Comparison of ENCODE assay signal across 1 cellular context in genomic region chr1:85297855-85298629, GRCh38.
TF ChIP-seq lines count a peak whose summit lies in the region.

No MANE protein-coding gene starts in this region.

TF ChIP-seq in HEK293, 187 proteins besides CTCF, POLR2A, EP300 and RAD21 (continued from another document and continues in another):
- TF ChIP-seq, protein P1, sequence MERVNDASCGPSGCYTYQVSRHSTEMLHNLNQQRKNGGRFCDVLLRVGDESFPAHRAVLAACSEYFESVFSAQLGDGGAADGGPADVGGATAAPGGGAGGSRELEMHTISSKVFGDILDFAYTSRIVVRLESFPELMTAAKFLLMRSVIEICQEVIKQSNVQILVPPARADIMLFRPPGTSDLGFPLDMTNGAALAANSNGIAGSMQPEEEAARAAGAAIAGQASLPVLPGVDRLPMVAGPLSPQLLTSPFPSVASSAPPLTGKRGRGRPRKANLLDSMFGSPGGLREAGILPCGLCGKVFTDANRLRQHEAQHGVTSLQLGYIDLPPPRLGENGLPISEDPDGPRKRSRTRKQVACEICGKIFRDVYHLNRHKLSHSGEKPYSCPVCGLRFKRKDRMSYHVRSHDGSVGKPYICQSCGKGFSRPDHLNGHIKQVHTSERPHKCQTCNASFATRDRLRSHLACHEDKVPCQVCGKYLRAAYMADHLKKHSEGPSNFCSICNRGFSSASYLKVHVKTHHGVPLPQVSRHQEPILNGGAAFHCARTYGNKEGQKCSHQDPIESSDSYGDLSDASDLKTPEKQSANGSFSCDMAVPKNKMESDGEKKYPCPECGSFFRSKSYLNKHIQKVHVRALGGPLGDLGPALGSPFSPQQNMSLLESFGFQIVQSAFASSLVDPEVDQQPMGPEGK (tag by site-specific recombination; IDR thresholded peaks at IDR 0.05) = peak; percentile 69
- TF ChIP-seq ZBTB10 (tag by site-specific recombination; IDR thresholded peaks at IDR 0.05) = peak; percentile 79; the same call in 1 of the 2 replicates
- 0 out of 2 replicates have a peak, but pooled peaks have one; percentile 80 for TF ChIP-seq ZNF792 (tag by site-specific recombination; IDR thresholded peaks at IDR 0.05)
- peak; percentile 88 for TF ChIP-seq PRDM1 (tag by site-specific recombination; IDR thresholded peaks at IDR 0.05)
- TF ChIP-seq, protein P2, sequence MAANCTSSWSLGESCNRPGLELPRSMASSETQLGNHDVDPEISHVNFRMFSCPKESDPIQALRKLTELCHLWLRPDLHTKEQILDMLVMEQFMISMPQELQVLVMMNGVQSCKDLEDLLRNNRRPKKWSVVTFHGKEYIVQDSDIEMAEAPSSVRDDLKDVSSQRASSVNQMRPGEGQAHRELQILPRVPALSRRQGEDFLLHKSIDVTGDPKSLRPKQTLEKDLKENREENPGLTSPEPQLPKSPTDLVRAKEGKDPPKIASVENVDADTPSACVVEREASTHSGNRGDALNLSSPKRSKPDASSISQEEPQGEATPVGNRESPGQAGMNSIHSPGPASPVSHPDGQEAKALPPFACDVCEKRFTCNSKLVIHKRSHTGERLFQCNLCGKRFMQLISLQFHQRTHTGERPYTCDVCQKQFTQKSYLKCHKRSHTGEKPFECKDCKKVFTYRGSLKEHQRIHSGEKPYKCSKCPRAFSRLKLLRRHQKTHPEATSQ (tag by site-specific recombination; IDR thresholded peaks at IDR 0.05) = no peak
- TF ChIP-seq, protein P3, sequence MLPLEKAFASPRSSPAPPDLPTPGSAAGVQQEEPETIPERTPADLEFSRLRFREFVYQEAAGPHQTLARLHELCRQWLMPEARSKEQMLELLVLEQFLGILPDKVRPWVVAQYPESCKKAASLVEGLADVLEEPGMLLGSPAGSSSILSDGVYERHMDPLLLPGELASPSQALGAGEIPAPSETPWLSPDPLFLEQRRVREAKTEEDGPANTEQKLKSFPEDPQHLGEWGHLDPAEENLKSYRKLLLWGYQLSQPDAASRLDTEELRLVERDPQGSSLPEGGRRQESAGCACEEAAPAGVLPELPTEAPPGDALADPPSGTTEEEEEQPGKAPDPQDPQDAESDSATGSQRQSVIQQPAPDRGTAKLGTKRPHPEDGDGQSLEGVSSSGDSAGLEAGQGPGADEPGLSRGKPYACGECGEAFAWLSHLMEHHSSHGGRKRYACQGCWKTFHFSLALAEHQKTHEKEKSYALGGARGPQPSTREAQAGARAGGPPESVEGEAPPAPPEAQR (tag by site-specific recombination; IDR thresholded peaks at IDR 0.05) = no peak; the same call in 1 of the 2 replicates
- TF ChIP-seq ZNF600 (tag by site-specific recombination; IDR thresholded peaks at IDR 0.05) = peak; percentile 94
- no peak for TF ChIP-seq ZNF514 (tag by site-specific recombination; IDR thresholded peaks at IDR 0.05)
- TF ChIP-seq ZNF585B (tag by site-specific recombination; IDR thresholded peaks at IDR 0.05) = no peak
- no peak for TF ChIP-seq ZBTB7A (tag by site-specific recombination; IDR thresholded peaks at IDR 0.05; ENCODE audit: low read depth)
- TF ChIP-seq ZNF560 (tag by site-specific recombination; IDR thresholded peaks at IDR 0.05; ENCODE audit: borderline replicate concordance) = no peak
- no peak for TF ChIP-seq YY2 (tag by site-specific recombination; IDR thresholded peaks at IDR 0.05)
- no peak for TF ChIP-seq ZNF274 (IDR thresholded peaks at IDR 0.05; ENCODE audit: low read length)
- TF ChIP-seq ZNF274 (tag by site-specific recombination; IDR thresholded peaks at IDR 0.05; ENCODE audit: borderline replicate concordance) = no peak
- no peak for TF ChIP-seq ZNF350 (tag by site-specific recombination; IDR thresholded peaks at IDR 0.05)
- no peak for TF ChIP-seq PRDM2 (tag by site-specific recombination; IDR thresholded peaks at IDR 0.05; ENCODE audit: borderline replicate concordance)
- peak; percentile 21 for TF ChIP-seq SETDB1 (IDR thresholded peaks at IDR 0.05; ENCODE audit: insufficient read length, low read length)
- TF ChIP-seq MEIS1 (CRISPR knock-in tag; IDR thresholded peaks at IDR 0.05; ENCODE audit: borderline replicate concordance) = no peak
- peak; percentile 84 for TF ChIP-seq ZNF398 (tag by site-specific recombination; IDR thresholded peaks at IDR 0.05)
- no peak for TF ChIP-seq ZNF510 (tag by site-specific recombination; IDR thresholded peaks at IDR 0.05; ENCODE audit: insufficient replicate concordance)
- peak; percentile 92 for TF ChIP-seq ZNF2 (tag by site-specific recombination; IDR thresholded peaks at IDR 0.05)
- TF ChIP-seq ZFP41 (tag by site-specific recombination; IDR thresholded peaks at IDR 0.05; ENCODE audit: borderline replicate concordance) = no peak
- peak; percentile 98 for TF ChIP-seq ZXDB (tag by site-specific recombination; IDR thresholded peaks at IDR 0.05)
- TF ChIP-seq GLIS2 (tag by site-specific recombination; IDR thresholded peaks at IDR 0.05) = no peak
- 0 out of 2 replicates have a peak, but pooled peaks have one; percentile 67 for TF ChIP-seq REPIN1 (tag by site-specific recombination; IDR thresholded peaks at IDR 0.05; ENCODE audit: low read depth)
- TF ChIP-seq KLF16 (tag by site-specific recombination; IDR thresholded peaks at IDR 0.05) = no peak
- TF ChIP-seq, protein P4, sequence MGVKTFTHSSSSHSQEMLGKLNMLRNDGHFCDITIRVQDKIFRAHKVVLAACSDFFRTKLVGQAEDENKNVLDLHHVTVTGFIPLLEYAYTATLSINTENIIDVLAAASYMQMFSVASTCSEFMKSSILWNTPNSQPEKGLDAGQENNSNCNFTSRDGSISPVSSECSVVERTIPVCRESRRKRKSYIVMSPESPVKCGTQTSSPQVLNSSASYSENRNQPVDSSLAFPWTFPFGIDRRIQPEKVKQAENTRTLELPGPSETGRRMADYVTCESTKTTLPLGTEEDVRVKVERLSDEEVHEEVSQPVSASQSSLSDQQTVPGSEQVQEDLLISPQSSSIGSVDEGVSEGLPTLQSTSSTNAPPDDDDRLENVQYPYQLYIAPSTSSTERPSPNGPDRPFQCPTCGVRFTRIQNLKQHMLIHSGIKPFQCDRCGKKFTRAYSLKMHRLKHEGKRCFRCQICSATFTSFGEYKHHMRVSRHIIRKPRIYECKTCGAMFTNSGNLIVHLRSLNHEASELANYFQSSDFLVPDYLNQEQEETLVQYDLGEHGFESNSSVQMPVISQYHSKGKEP (tag by site-specific recombination; IDR thresholded peaks at IDR 0.05) = peak; percentile 74
- TF ChIP-seq GLI4 (tag by site-specific recombination; IDR thresholded peaks at IDR 0.05) = no peak
- TF ChIP-seq ZNF280C (tag by site-specific recombination; IDR thresholded peaks at IDR 0.05) = no peak
- TF ChIP-seq, protein P5, sequence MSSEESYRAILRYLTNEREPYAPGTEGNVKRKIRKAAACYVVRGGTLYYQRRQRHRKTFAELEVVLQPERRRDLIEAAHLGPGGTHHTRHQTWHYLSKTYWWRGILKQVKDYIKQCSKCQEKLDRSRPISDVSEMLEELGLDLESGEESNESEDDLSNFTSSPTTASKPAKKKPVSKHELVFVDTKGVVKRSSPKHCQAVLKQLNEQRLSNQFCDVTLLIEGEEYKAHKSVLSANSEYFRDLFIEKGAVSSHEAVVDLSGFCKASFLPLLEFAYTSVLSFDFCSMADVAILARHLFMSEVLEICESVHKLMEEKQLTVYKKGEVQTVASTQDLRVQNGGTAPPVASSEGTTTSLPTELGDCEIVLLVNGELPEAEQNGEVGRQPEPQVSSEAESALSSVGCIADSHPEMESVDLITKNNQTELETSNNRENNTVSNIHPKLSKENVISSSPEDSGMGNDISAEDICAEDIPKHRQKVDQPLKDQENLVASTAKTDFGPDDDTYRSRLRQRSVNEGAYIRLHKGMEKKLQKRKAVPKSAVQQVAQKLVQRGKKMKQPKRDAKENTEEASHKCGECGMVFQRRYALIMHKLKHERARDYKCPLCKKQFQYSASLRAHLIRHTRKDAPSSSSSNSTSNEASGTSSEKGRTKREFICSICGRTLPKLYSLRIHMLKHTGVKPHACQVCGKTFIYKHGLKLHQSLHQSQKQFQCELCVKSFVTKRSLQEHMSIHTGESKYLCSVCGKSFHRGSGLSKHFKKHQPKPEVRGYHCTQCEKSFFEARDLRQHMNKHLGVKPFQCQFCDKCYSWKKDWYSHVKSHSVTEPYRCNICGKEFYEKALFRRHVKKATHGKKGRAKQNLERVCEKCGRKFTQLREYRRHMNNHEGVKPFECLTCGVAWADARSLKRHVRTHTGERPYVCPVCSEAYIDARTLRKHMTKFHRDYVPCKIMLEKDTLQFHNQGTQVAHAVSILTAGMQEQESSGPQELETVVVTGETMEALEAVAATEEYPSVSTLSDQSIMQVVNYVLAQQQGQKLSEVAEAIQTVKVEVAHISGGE (tag by site-specific recombination; conservative IDR thresholded peaks at IDR 0.05; ENCODE audit: low read depth) = peak; percentile 97
- no peak for TF ChIP-seq ZNF214 (tag by site-specific recombination; IDR thresholded peaks at IDR 0.05; ENCODE audit: borderline replicate concordance)
- no peak for TF ChIP-seq ZNF473 (tag by site-specific recombination; IDR thresholded peaks at IDR 0.05)
